8 cellular contexts compared by ENCODE assay signal in the genomic region with DNA sequence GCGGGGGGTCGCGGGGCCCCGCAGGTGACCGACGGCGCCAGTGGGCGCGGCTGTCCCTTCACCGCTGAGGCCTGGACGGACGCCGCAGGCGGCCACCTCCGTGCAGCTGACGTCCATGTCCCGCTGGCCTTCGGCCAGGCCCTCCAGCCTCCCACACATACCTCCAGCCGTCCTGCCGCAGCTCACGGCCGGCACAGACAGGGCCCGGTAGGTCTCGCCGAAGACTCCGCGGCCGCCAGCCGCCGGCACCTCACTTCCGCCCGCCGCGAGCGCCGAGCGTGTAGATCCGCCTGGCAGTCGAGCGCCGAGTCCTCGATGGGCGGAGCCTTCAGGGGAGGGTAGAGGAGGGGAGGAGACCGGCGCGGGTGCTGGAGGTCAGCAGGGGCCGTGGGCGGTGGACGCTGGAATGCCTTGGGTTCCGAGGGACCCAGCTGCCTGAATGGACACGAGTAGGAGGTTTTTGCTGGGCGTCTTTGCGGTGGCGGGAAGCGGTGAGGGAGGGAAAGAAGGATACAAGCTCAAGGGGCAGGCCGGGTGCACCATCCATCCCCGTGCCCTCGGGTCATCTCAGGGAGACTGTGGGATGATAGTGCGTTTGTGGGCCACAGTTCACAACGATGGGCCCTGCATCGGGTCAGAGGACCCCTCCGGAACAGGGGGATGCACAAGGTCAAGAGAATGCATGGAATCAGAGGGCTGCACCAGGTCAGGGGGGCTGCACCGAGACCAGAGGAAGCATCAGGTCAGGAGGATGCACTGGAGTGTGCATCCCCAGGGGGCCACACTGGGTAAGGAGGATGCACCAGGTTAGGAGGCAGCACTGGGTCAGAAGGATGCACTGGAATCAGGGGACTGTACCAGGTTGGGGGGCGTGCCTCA. TPM values are rescaled to one million over a fixed set of nuclear protein-coding genes. Genes with fewer than 3 reads are reported as not detected.
DNase-seq lines count a peak whose midpoint lies in the region; ATAC-seq lines count a peak whose summit lies in the region.

A gene with protein sequence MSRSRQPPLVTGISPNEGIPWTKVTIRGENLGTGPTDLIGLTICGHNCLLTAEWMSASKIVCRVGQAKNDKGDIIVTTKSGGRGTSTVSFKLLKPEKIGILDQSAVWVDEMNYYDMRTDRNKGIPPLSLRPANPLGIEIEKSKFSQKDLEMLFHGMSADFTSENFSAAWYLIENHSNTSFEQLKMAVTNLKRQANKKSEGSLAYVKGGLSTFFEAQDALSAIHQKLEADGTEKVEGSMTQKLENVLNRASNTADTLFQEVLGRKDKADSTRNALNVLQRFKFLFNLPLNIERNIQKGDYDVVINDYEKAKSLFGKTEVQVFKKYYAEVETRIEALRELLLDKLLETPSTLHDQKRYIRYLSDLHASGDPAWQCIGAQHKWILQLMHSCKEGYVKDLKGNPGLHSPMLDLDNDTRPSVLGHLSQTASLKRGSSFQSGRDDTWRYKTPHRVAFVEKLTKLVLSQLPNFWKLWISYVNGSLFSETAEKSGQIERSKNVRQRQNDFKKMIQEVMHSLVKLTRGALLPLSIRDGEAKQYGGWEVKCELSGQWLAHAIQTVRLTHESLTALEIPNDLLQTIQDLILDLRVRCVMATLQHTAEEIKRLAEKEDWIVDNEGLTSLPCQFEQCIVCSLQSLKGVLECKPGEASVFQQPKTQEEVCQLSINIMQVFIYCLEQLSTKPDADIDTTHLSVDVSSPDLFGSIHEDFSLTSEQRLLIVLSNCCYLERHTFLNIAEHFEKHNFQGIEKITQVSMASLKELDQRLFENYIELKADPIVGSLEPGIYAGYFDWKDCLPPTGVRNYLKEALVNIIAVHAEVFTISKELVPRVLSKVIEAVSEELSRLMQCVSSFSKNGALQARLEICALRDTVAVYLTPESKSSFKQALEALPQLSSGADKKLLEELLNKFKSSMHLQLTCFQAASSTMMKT (minus strand): TSS at position 282 of the 879 bp plus-strand sequence. CDS start 55,321 bp downstream, outside the sequence.

- intact Hi-C loops in activated CD4-positive, alpha-beta T cell treated with anti-CD3 and anti-CD28 coated beads, Interleukin-2, amount 10 ng/mL, durations not matched to agents 24 days and 14 days (cut with micrococcal nuclease) = loop anchor here (1.0 to 5.0 kb wide), 3 partner anchors 8 to 291 kb away; no protein-coding TSS in a partner anchor

- peak within 1 kb of the TSS; percentile 98 for H3K4me3 Mint-ChIP-seq in activated CD4-positive, alpha-beta T cell treated with anti-CD3 and anti-CD28 coated beads, Interleukin-2, amount 10 ng/mL, durations not matched to agents 24 days and 14 days

- H3K36me3 Mint-ChIP-seq in activated CD4-positive, alpha-beta T cell treated with anti-CD3 and anti-CD28 coated beads, Interleukin-2, amount 10 ng/mL, durations not matched to agents 24 days and 14 days (ENCODE audit: low read depth) = peaks cover 16% of the 10 kb centered on the region

- H3K27me3 Mint-ChIP-seq in activated CD4-positive, alpha-beta T cell treated with anti-CD3 and anti-CD28 coated beads, Interleukin-2, amount 10 ng/mL, durations not matched to agents 24 days and 14 days = no peaks in the 10 kb centered on the region

- H3K4me1 Mint-ChIP-seq in activated CD4-positive, alpha-beta T cell treated with anti-CD3 and anti-CD28 coated beads, Interleukin-2, amount 10 ng/mL, durations not matched to agents 24 days and 14 days = peaks cover 26% of the 10 kb centered on the region

- ATAC-seq in GM18907 (IDR thresholded peaks at IDR 0.05; ENCODE audit: unreplicated experiment) = peak; percentile 91
- peak; percentile 91 for ATAC-seq in HG03135 (IDR thresholded peaks at IDR 0.05; ENCODE audit: unreplicated experiment)

- peak within 1 kb of the TSS; percentile 95 for H3K27ac Mint-ChIP-seq in activated CD4-positive, alpha-beta T cell treated with anti-CD3 and anti-CD28 coated beads, Interleukin-2, amount 10 ng/mL, durations not matched to agents 24 days and 14 days

- DNase-seq in AG20443 (ENCODE audit: low spot score) = peak; percentile 94
- peak; percentile 65 for DNase-seq in NCI-H460 (ENCODE audit: extremely low read depth, low read depth)
- peak; percentile 97 for DNase-seq in activated CD4-positive, alpha-beta T cell treated with anti-CD3 and anti-CD28 coated beads, Interleukin-2, amount 10 ng/mL, durations not matched to agents 24 days and 14 days
- DNase-seq in cortex of kidney (lab: John Stamatoyannopoulos, UW) = peak; percentile 18
- DNase-seq in left kidney (ENCODE audit: low read depth, low spot score) = peak; percentile 94
- peak; percentile 86 for DNase-seq in stimulated activated CD4-positive, alpha-beta T cell treated with anti-CD3 and anti-CD28 coated beads, Interleukin-1b, Interleukin-23, amount 100 ng/mL, for 48 hours

- H3K9me3 Mint-ChIP-seq in activated CD4-positive, alpha-beta T cell treated with anti-CD3 and anti-CD28 coated beads, Interleukin-2, amount 10 ng/mL, durations not matched to agents 24 days and 14 days = no peaks in the 10 kb centered on the region

RNA-seq across cellular contexts. Expression of the gene that starts here (rescaled TPM):
- 26.8 and 28.8 TPM in 2 replicates for total RNA-seq in NCI-H460 (2014; rRNA removed; shearing (Covaris generic))
- 20.0 and 21.3 TPM in 2 replicates for polyA plus RNA-seq in NCI-H460 (2014; cell fraction: nucleus; rRNA removed)
- 43.6 and 44.1 TPM in 2 replicates for total RNA-seq in activated CD4-positive, alpha-beta T cell treated with anti-CD3 and anti-CD28 coated beads, Interleukin-2, amount 10 ng/mL, durations not matched to agents 24 days and 14 days

Comparison
In these comparisons a context has a peak if more than half of its experiments do, and no peak if none do; other contexts are left out.
1. Peak in every context shown above with its lines: DNase-seq and ATAC-seq.
2. DNase-seq: peak in every context shown above with its lines; median percentile 97 in activated CD4-positive, alpha-beta T cell treated with anti-CD3 and anti-CD28 coated beads, Interleukin-2, amount 10 ng/mL, durations not matched to agents 24 days and 14 days; 94 in AG20443; 94 in left kidney; 86 in stimulated activated CD4-positive, alpha-beta T cell treated with anti-CD3 and anti-CD28 coated beads, Interleukin-1b, Interleukin-23, amount 100 ng/mL, for 48 hours; 65 in NCI-H460; 18 in cortex of kidney.